Comparison of ENCODE assay signal across 3 cellular contexts in genomic region chr3:128543570-128544174, GRCh38. TPM values are rescaled to one million over a fixed set of nuclear protein-coding genes. Genes with fewer than 3 reads are reported as not detected.
"Had no signal": no experiment of that assay in that cellular context is flagged by ENCODE, and none has a peak within 500 bp of the region (broad histone marks: within the 10 kb centered on the region; RNA-seq: fewer than 3 reads in every experiment).

No MANE protein-coding gene starts in this region.

RNA-seq across cellular contexts. Expression of gene GATA2, which starts 50.7 kb away (rescaled TPM):
- total RNA-seq: naive thymus-derived CD8-positive, alpha-beta T cell had no signal
- polyA plus RNA-seq: naive thymus-derived CD4-positive, alpha-beta T cell; naive thymus-derived CD8-positive, alpha-beta T cell; neural cell had no signal
